In the genomic region with DNA sequence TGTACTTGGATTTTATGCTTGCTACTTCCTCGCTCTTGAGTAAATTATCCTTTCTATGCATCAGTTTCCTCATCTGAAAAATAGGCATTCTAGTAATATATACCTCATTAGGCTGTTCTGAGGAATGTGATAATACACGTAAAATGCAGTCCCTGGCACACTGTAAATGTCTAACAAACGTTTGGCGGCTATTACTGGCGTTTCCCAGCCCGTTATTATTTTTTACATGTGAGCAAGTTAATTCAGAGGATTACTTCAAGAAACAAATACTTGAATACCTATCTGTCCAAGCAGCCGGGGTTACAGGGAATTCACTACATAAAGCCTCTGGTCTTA, we compare ENCODE assay signal across 8 cellular contexts. TPM values are rescaled to one million over a fixed set of nuclear protein-coding genes. Genes with fewer than 3 reads are reported as not detected.
A peak's percentile ranks its signal among the peaks of the same experiment; 100 is the strongest.
DNase-seq lines count a peak whose midpoint lies in the region; ATAC-seq and TF ChIP-seq lines count a peak whose summit lies in the region.

No MANE protein-coding gene starts in this region.

- H3K4me3 ChIP-seq in CD8-positive, alpha-beta T cell (ENCODE audit: low read depth, low read length), result peak overlapping the region; percentile 83
- peak overlapping the region; percentile 73 to 95 (median 79) for H3K4me3 ChIP-seq in Peyer's patch

- CTCF ChIA-PET in CD8-positive, alpha-beta T cell (lab: Charles Lee), result no interaction called here

- no peaks in the 10 kb centered on the region for H3K9me3 Mint-ChIP-seq in CD8-positive, alpha-beta T cell
- no peaks in the 10 kb centered on the region for H3K9me3 Mint-ChIP-seq in osteocyte (ENCODE audit: unreplicated experiment)

- peaks cover 18% of the 10 kb centered on the region for H3K4me1 ChIP-seq in CD8-positive, alpha-beta T cell (ENCODE audit: insufficient read depth, low read length)
- H3K4me1 ChIP-seq in Peyer's patch, result peaks cover 0 to 21% (median 8%) of the 10 kb centered on the region in 4 donors

- no peaks in the 10 kb centered on the region for H3K9me3 ChIP-seq in CD8-positive, alpha-beta T cell (ENCODE audit: low read length)
- no peaks in the 10 kb centered on the region for H3K9me3 ChIP-seq in Peyer's patch

- H3K4me1 Mint-ChIP-seq in CD8-positive, alpha-beta T cell (ENCODE audit: low read depth), result peaks cover 32% of the 10 kb centered on the region
- H3K4me1 Mint-ChIP-seq in osteocyte (ENCODE audit: unreplicated experiment), result peaks cover 26% of the 10 kb centered on the region

- H3K36me3 ChIP-seq in CD8-positive, alpha-beta T cell (ENCODE audit: insufficient read depth, low read length), result peaks cover 17% of the 10 kb centered on the region
- H3K36me3 ChIP-seq in Peyer's patch, result peaks cover 0 to 18% (median 0%) of the 10 kb centered on the region in 3 donors

- ATAC-seq in CD8-positive, alpha-beta T cell, result no peak
- no peak for ATAC-seq in HG03135 (IDR thresholded peaks at IDR 0.05; ENCODE audit: unreplicated experiment)
- no peak for ATAC-seq in HG03196 (IDR thresholded peaks at IDR 0.05; ENCODE audit: unreplicated experiment)

- H3K27ac ChIP-seq in CD8-positive, alpha-beta T cell (ENCODE audit: low read depth, low read length), result peak overlapping the region; percentile 96
- H3K27ac ChIP-seq in Peyer's patch (peak overlapping the region; percentile 87 to 97 (median 90)), epithelial cell of prostate (peak overlapping the region; percentile 89)

- no peak for TF ChIP-seq POLR2A in Peyer's patch (IDR thresholded peaks at IDR 0.05)

- H3K4me3 Mint-ChIP-seq in CD8-positive, alpha-beta T cell, result peak overlapping the region; percentile 100
- peak overlapping the region; percentile 99 for H3K4me3 Mint-ChIP-seq in osteocyte (ENCODE audit: unreplicated experiment)

- H3K27me3 ChIP-seq in CD8-positive, alpha-beta T cell (ENCODE audit: insufficient read depth, low read length), result no peaks in the 10 kb centered on the region
- no peaks in the 10 kb centered on the region for H3K27me3 ChIP-seq in Peyer's patch

- POLR2A ChIA-PET in CD8-positive, alpha-beta T cell (lab: Charles Lee), result interaction anchor here (1.2 kb wide), 1 partner anchor 761 kb away, joined by 3 read pairs; no protein-coding TSS in a partner anchor

- peak overlapping the region; percentile 100 for H3K27ac Mint-ChIP-seq in CD8-positive, alpha-beta T cell
- H3K27ac Mint-ChIP-seq in osteocyte (ENCODE audit: unreplicated experiment), result peak overlapping the region; percentile 100

- H3K27me3 Mint-ChIP-seq in CD8-positive, alpha-beta T cell (ENCODE audit: low read depth), result no peaks in the 10 kb centered on the region
- H3K27me3 Mint-ChIP-seq in osteocyte (ENCODE audit: unreplicated experiment), result no peaks in the 10 kb centered on the region

- intact Hi-C loops in CD8-positive, alpha-beta T cell (cut with DNase I, micrococcal nuclease), result loop anchor here (1.0 to 10.0 kb wide), 5 partner anchors 7 to 858 kb away; a partner anchor contains a TSS

- no peak for TF ChIP-seq CTCF in CD8-positive, alpha-beta T cell (IDR thresholded peaks at IDR 0.05)
- TF ChIP-seq CTCF in Peyer's patch (IDR thresholded peaks at IDR 0.05) (no peak), osteocyte (IDR thresholded peaks at IDR 0.05) (no peak)

- no peak for DNase-seq in CD8-positive, alpha-beta T cell
- DNase-seq in Peyer's patch (no peak), epithelial cell of prostate (ENCODE audit: low read depth, low spot score) (no peak), osteocyte (ENCODE audit: extremely low spot score, unreplicated experiment) (no peak), glomerular visceral epithelial cell (ENCODE audit: extremely low spot score) (no peak), HCEC 1CT (no peak)

- peaks cover 41% of the 10 kb centered on the region for H3K36me3 Mint-ChIP-seq in CD8-positive, alpha-beta T cell
- H3K36me3 Mint-ChIP-seq in osteocyte (ENCODE audit: unreplicated experiment), result peaks cover 10% of the 10 kb centered on the region

RNA-seq across cellular contexts. Expression of a gene that starts 0.6 kb away (rescaled TPM):
- total RNA-seq in CD8-positive, alpha-beta T cell, result 10 to 100 TPM; 27.8 to 28.9 TPM
- total RNA-seq in Peyer's patch (10 to 100 TPM in 3 of 4 donors, 1 to 10 TPM in 1; 6.8 to 83.3 (median 18.0) TPM), osteocyte (19.3 and 20.7 TPM in 2 replicates)

RNA-seq across cellular contexts. Expression of a gene that starts 7.2 kb away (rescaled TPM):
- total RNA-seq in CD8-positive, alpha-beta T cell, result 10 to 100 TPM; 16.1 to 16.3 TPM
- total RNA-seq in Peyer's patch (10 to 100 TPM; 17.7 to 29.0 (median 26.2) TPM), osteocyte (17.9 and 21.2 TPM in 2 replicates)
